Comparison of ENCODE assay signal across 18 cellular contexts in the genomic region with DNA sequence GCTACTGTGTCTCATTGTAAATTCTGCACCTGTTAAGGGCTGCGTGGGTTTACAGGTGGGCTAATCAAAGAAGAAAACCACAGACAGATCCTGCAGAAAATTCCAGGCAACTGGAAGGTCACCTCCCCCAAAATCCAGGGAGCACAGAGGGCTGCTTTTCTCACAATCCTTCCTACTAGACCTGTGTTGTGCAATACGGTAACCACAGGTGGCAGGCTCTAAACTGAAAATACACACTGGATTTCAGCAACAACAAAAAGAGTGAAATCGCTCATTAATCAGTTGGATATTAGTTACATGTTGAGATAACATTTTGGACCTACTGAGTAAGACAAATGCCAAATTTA.
A peak's percentile ranks its signal among the peaks of the same experiment; 100 is the strongest.
DNase-seq lines count a peak whose midpoint lies in the region; TF ChIP-seq lines count a peak whose summit lies in the region.
"Had no signal": no experiment of that assay in that cellular context is flagged by ENCODE, and none has a peak within 500 bp of the region (broad histone marks: within the 10 kb centered on the region; RNA-seq: fewer than 3 reads in every experiment).

No MANE protein-coding gene starts in this region.

- no peak overlapping the region for H3K9ac ChIP-seq in neural progenitor cell
- H3K9ac ChIP-seq: BLaER1, GM23248, parathyroid adenoma had no signal

- H4K20me1 ChIP-seq in neural progenitor cell (ENCODE audit: low read depth): no peaks in the 10 kb centered on the region
- H4K20me1 ChIP-seq: BLaER1 had no signal

- no peak overlapping the region for H2AFZ ChIP-seq in neural progenitor cell (replicated peaks)

- no peaks in the 10 kb centered on the region for H3K9me3 ChIP-seq in neural progenitor cell (ENCODE audit: low read depth)
- H3K9me3 ChIP-seq in uterus: no peaks in the 10 kb centered on the region
- H3K9me3 ChIP-seq in testis: no peaks in the 10 kb centered on the region
- H3K9me3 ChIP-seq: BLaER1, sigmoid colon, tibial nerve had no signal

- no peaks in the 10 kb centered on the region for H3K36me3 Mint-ChIP-seq in neural progenitor cell
- H3K36me3 Mint-ChIP-seq in activated T-cell treated with anti-CD3 and anti-CD28 coated beads, Interleukin-2, amount 50 U/mL, for 24 hours (ENCODE audit: low read depth): no peaks in the 10 kb centered on the region
- H3K36me3 Mint-ChIP-seq: activated naive CD8-positive, alpha-beta T cell treated with anti-CD3 and anti-CD28 coated beads, Interleukin-2, amount 10 ng/mL, durations not matched to agents 7 days and 5 days; memory B cell; stimulated activated naive B cell treated with anti-CD40 and anti-IgM and Interleukin-4, amounts not matched to agents 10 μg/mL and 1 μg/mL and 100 μg/mL, for 72 hours had no signal

- peaks cover 12% of the 10 kb centered on the region for H3K4me1 Mint-ChIP-seq in neural progenitor cell
- peaks cover 2% of the 10 kb centered on the region for H3K4me1 Mint-ChIP-seq in activated T-cell treated with anti-CD3 and anti-CD28 coated beads, Interleukin-2, amount 50 U/mL, for 24 hours (ENCODE audit: low read depth)

- H3K27me3 Mint-ChIP-seq in neural progenitor cell (ENCODE audit: insufficient read depth, low read depth): no peaks in the 10 kb centered on the region
- H3K27me3 Mint-ChIP-seq in activated T-cell treated with anti-CD3 and anti-CD28 coated beads, Interleukin-2, amount 50 U/mL, for 24 hours: peaks cover 8% of the 10 kb centered on the region
- H3K27me3 Mint-ChIP-seq: stimulated activated naive B cell treated with anti-CD40 and anti-IgM and Interleukin-4, amounts not matched to agents 10 μg/mL and 1 μg/mL and 100 μg/mL, for 72 hours had no signal

- H3K27ac Mint-ChIP-seq in neural progenitor cell: no peak overlapping the region
- no peak overlapping the region for H3K27ac Mint-ChIP-seq in activated T-cell treated with anti-CD3 and anti-CD28 coated beads, Interleukin-2, amount 50 U/mL, for 24 hours
- H3K27ac Mint-ChIP-seq: activated naive CD8-positive, alpha-beta T cell treated with anti-CD3 and anti-CD28 coated beads, Interleukin-2, amount 10 ng/mL, durations not matched to agents 7 days and 5 days; memory B cell; stimulated activated naive B cell treated with anti-CD40 and anti-IgM and Interleukin-4, amounts not matched to agents 10 μg/mL and 1 μg/mL and 100 μg/mL, for 72 hours had no signal

- H3K4me3 ChIP-seq in neural progenitor cell (peak overlapping the region; percentile 8), uterus (no peak overlapping the region), testis (no peak overlapping the region)
- H3K4me3 ChIP-seq: BLaER1, GM23248, sigmoid colon, tibial nerve had no signal

- no peak overlapping the region for H3K4me3 Mint-ChIP-seq in neural progenitor cell
- no peak overlapping the region for H3K4me3 Mint-ChIP-seq in activated T-cell treated with anti-CD3 and anti-CD28 coated beads, Interleukin-2, amount 50 U/mL, for 24 hours
- H3K4me3 Mint-ChIP-seq: activated naive CD8-positive, alpha-beta T cell treated with anti-CD3 and anti-CD28 coated beads, Interleukin-2, amount 10 ng/mL, durations not matched to agents 7 days and 5 days; memory B cell; stimulated activated naive B cell treated with anti-CD40 and anti-IgM and Interleukin-4, amounts not matched to agents 10 μg/mL and 1 μg/mL and 100 μg/mL, for 72 hours had no signal

- TF ChIP-seq CTCF in neural progenitor cell (IDR thresholded peaks at IDR 0.05): no peak
- no peak for TF ChIP-seq CTCF in uterus (IDR thresholded peaks at IDR 0.05)
- TF ChIP-seq CTCF in testis (IDR thresholded peaks at IDR 0.05): no peak

- H3K4me1 ChIP-seq in neural progenitor cell (peaks cover 25% of the 10 kb centered on the region), uterus (no peaks in the 10 kb centered on the region), testis (no peaks in the 10 kb centered on the region)
- H3K4me1 ChIP-seq: parathyroid adenoma had no signal

- intact Hi-C loops in uterus (cut with DNase I; ENCODE audit: low total_unique reads) (loop anchor here (5.0 to 10.0 kb wide), 2 partner anchors 181 to 382 kb away; no protein-coding TSS in a partner anchor), testis (cut with DNase I; ENCODE audit: low total_unique reads) (loop anchor here (10.0 kb wide), 1 partner anchor 208 kb away; no protein-coding TSS in a partner anchor)

- H3K36me3 ChIP-seq in neural progenitor cell (no peaks in the 10 kb centered on the region), uterus (no peaks in the 10 kb centered on the region), testis (ENCODE audit: low read depth, missing control alignments) (no peaks in the 10 kb centered on the region)
- H3K36me3 ChIP-seq: BLaER1, brain microvascular endothelial cell, sigmoid colon, tibial nerve had no signal

- TF ChIP-seq POLR2A in uterus (IDR thresholded peaks at IDR 0.05) (no peak), testis (IDR thresholded peaks at IDR 0.05) (no peak)

- H3K4me2 ChIP-seq in neural progenitor cell: peak overlapping the region; percentile 66
- H3K4me2 ChIP-seq: BLaER1 had no signal

- DNase-seq in DMS53 (lab: John Stamatoyannopoulos, UW) (peak; percentile 10), DMS53 treated with DMSO at 0.1 percent for 48 hours (lab: John Stamatoyannopoulos, UW; ENCODE audit: unreplicated experiment) (no peak), NCI-H226 (peak; percentile 47), cerebellum (ENCODE audit: low spot score) (peak; percentile 30), neural progenitor cell (ENCODE audit: low spot score) (no peak), uterus (no peak), testis (no peak)
- no peak for DNase-seq in activated T-cell treated with anti-CD3 and anti-CD28 coated beads, Interleukin-2, amount 50 U/mL, for 24 hours
- DNase-seq: activated CD4-positive, CD25-positive, alpha-beta regulatory T cell treated with anti-CD3 and anti-CD28 coated beads, Interleukin-2, amount 50 U/mL, for 72 hours; activated naive CD8-positive, alpha-beta T cell treated with anti-CD3 and anti-CD28 coated beads, Interleukin-2, amount 10 ng/mL, durations not matched to agents 7 days and 5 days had no signal

- no peaks in the 10 kb centered on the region for H3K9me3 Mint-ChIP-seq in neural progenitor cell
- H3K9me3 Mint-ChIP-seq in activated T-cell treated with anti-CD3 and anti-CD28 coated beads, Interleukin-2, amount 50 U/mL, for 24 hours: no peaks in the 10 kb centered on the region
- H3K9me3 Mint-ChIP-seq: activated naive CD8-positive, alpha-beta T cell treated with anti-CD3 and anti-CD28 coated beads, Interleukin-2, amount 10 ng/mL, durations not matched to agents 7 days and 5 days; memory B cell; stimulated activated naive B cell treated with anti-CD40 and anti-IgM and Interleukin-4, amounts not matched to agents 10 μg/mL and 1 μg/mL and 100 μg/mL, for 72 hours had no signal

- H3K27ac ChIP-seq in neural progenitor cell (peak overlapping the region; percentile 58), uterus (no peak overlapping the region), testis (no peak overlapping the region)
- H3K27ac ChIP-seq: BLaER1, brain microvascular endothelial cell, GM23248, parathyroid adenoma, tibial nerve had no signal

- 56% methylated on average over 3 of the region's 3 CpGs for WGBS in testis, 2 donors

- H3K79me2 ChIP-seq in neural progenitor cell (ENCODE audit: low read depth): no peaks in the 10 kb centered on the region
- H3K79me2 ChIP-seq: parathyroid adenoma had no signal

- peaks cover 21% of the 10 kb centered on the region for H3F3A ChIP-seq in neural progenitor cell (ENCODE audit: low read depth)

- H3K27me3 ChIP-seq in neural progenitor cell (no peaks in the 10 kb centered on the region), uterus (no peaks in the 10 kb centered on the region), testis (no peaks in the 10 kb centered on the region)
- H3K27me3 ChIP-seq: BLaER1, brain microvascular endothelial cell, sigmoid colon, tibial nerve had no signal

Comparison
In these comparisons a context has a peak if more than half of its experiments do, and no peak if none do; other contexts are left out.
1. DNase-seq: peak in DMS53 (single experiment), NCI-H226 (single experiment) and cerebellum (single experiment); none in DMS53 treated with DMSO at 0.1 percent for 48 hours (single experiment), neural progenitor cell (single experiment), uterus (0 of 2), testis (single experiment) and activated T-cell treated with anti-CD3 and anti-CD28 coated beads, Interleukin-2, amount 50 U/mL, for 24 hours (single experiment).